8 cellular contexts compared by ENCODE assay signal in the genomic region with DNA sequence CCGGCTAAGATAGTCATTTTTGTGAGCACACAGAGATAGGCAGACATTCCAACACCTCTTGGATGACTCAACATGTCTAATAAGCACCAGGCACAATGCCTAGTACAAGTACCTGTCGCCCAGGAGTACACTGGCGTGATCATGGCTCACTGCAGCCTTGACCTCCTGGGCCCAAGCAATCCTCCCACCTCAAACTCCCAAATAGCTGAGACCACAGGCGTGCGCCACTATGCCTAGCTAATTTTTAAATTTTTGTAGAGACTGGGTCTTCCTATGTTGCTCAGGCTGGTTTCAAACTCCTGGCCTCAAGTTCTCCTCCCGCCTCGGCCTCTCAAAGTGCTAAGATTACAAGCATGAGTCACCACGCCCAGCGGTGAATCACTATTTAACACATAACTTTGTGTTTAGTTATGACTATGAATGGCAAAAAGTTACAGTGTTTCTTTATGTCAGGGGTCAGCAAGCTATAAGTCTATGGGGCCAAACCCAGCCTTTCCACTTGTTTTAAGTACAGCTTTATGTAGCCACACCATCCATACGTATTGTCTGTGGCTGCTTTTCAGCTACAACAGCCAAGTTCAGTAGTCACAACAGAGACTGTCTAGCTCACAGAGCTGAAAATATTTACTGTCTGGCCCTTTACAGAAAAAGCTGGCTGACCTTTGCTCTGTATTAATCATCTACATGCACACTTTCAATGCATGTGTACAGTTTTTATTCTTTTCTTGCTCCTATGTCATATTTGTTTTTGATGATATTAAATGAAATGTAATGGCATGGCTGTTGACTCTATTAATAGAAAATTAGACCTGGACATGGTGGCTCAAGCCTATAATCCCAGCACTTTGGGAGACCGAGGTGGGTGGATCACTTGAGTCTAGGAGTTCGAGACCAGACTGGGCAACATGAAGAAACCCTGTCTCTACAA. TPM values are rescaled to one million over a fixed set of nuclear protein-coding genes. Genes with fewer than 3 reads are reported as not detected.
DNase-seq lines count a peak whose midpoint lies in the region; TF ChIP-seq lines count a peak whose summit lies in the region.

No MANE protein-coding gene starts in this region.

- TF ChIP-seq CTCF in HEK293 (tag by site-specific recombination; IDR thresholded peaks at IDR 0.05): no peak
- no peak for TF ChIP-seq CTCF in fibroblast of mammary gland (conservative IDR thresholded peaks at IDR 0.05; ENCODE audit: control insufficient read depth, insufficient read depth, low read depth, low read length)

- CTCF ChIA-PET in HEK293 (lab: Yijun Ruan, JAX): interaction anchor here (0.8 to 1.6 kb wide), 4 partner anchors 18 to 214 kb away, joined by 3 to 8 read pairs (median 4); no protein-coding TSS in a partner anchor

- no peaks in the 10 kb centered on the region for H3K9me3 Mint-ChIP-seq in activated CD4-positive, alpha-beta T cell treated with anti-CD3 and anti-CD28 coated beads, Interleukin-2, amount 10 ng/mL, durations not matched to agents 24 days and 14 days

- H3K36me3 ChIP-seq in HEK293 (ENCODE audit: control insufficient read depth in 2 of 2, insufficient read depth in 1 of 2, low read length in 2 of 2): peaks cover 87 to 89% of the 10 kb centered on the region in 2 experiments

- H3K27ac ChIP-seq in HEK293 (ENCODE audit: extremely low read depth, low read depth, low read length): no peak overlapping the region

- H3K36me3 Mint-ChIP-seq in activated CD4-positive, alpha-beta T cell treated with anti-CD3 and anti-CD28 coated beads, Interleukin-2, amount 10 ng/mL, durations not matched to agents 24 days and 14 days (ENCODE audit: low read depth): peaks cover 53% of the 10 kb centered on the region

- H3K4me1 ChIP-seq in HEK293 (ENCODE audit: control insufficient read depth, insufficient read depth, low read length): no peaks in the 10 kb centered on the region

- H3K4me3 ChIP-seq in HEK293 (ENCODE audit: low read depth, low read length) (no peak overlapping the region), fibroblast of mammary gland (ENCODE audit: control insufficient read depth, low read depth, low read length) (no peak overlapping the region)

- DNase-seq in activated CD4-positive, alpha-beta T cell treated with anti-CD3 and anti-CD28 coated beads, Interleukin-2, amount 10 ng/mL, durations not matched to agents 24 days and 14 days: peak; percentile 67
- peak; percentile 94 for DNase-seq in fibroblast of mammary gland (ENCODE audit: low read depth)
- DNase-seq in stimulated activated CD8-positive, alpha-beta memory T cell treated with anti-CD3 and anti-CD28 coated beads, Interleukin-12 subunit alpha, Interleukin-12 subunit beta, amount 100 ng/mL, for 24 hours (ENCODE audit: extremely low read depth): peak; percentile 47
- DNase-seq in cortex of kidney (lab: John Stamatoyannopoulos, UW): no peak
- no peak for DNase-seq in NCI-H510A treated with DMSO at 0.1 percent for 48 hours (lab: John Stamatoyannopoulos, UW)
- DNase-seq in NCI-H146 treated with DMSO at 0.1 percent for 48 hours (lab: John Stamatoyannopoulos, UW; ENCODE audit: unreplicated experiment): no peak
- no peak for DNase-seq in NCI-H526 treated with DMSO at 0.1 percent for 48 hours (lab: John Stamatoyannopoulos, UW)

- H3K4me3 Mint-ChIP-seq in activated CD4-positive, alpha-beta T cell treated with anti-CD3 and anti-CD28 coated beads, Interleukin-2, amount 10 ng/mL, durations not matched to agents 24 days and 14 days: no peak overlapping the region

- H3K27ac Mint-ChIP-seq in activated CD4-positive, alpha-beta T cell treated with anti-CD3 and anti-CD28 coated beads, Interleukin-2, amount 10 ng/mL, durations not matched to agents 24 days and 14 days: peak overlapping the region; percentile 78

- peaks cover 20% of the 10 kb centered on the region for H3K4me1 Mint-ChIP-seq in activated CD4-positive, alpha-beta T cell treated with anti-CD3 and anti-CD28 coated beads, Interleukin-2, amount 10 ng/mL, durations not matched to agents 24 days and 14 days

- no peaks in the 10 kb centered on the region for H3K9me3 ChIP-seq in HEK293 (ENCODE audit: control insufficient read depth, insufficient read depth, low read depth, low read length)

- no peaks in the 10 kb centered on the region for H3K27me3 Mint-ChIP-seq in activated CD4-positive, alpha-beta T cell treated with anti-CD3 and anti-CD28 coated beads, Interleukin-2, amount 10 ng/mL, durations not matched to agents 24 days and 14 days

- intact Hi-C loops in activated CD4-positive, alpha-beta T cell treated with anti-CD3 and anti-CD28 coated beads, Interleukin-2, amount 10 ng/mL, durations not matched to agents 24 days and 14 days (cut with micrococcal nuclease): loop anchor here (2.0 kb wide), 1 partner anchor 18 kb away; a partner anchor contains a TSS

- POLR2A ChIA-PET in HEK293 (lab: Yijun Ruan, JAX): interaction anchor here (1.8 kb wide), 1 partner anchor 18 kb away, joined by 7 read pairs; a partner anchor contains a TSS

TF ChIP-seq in HEK293, 187 proteins besides CTCF, POLR2A, EP300 and RAD21:
- no peak for TF ChIP-seq ZNF174 (tag by site-specific recombination; IDR thresholded peaks at IDR 0.05)
- no peak for TF ChIP-seq ZNF214 (tag by site-specific recombination; IDR thresholded peaks at IDR 0.05; ENCODE audit: borderline replicate concordance)
- TF ChIP-seq ZNF629 (tag by site-specific recombination; IDR thresholded peaks at IDR 0.05): 0 out of 2 replicates have a peak, but pooled peaks have one; percentile 29
- no peak for TF ChIP-seq ZNF792 (tag by site-specific recombination; IDR thresholded peaks at IDR 0.05)
- TF ChIP-seq SP7 (tag by site-specific recombination; IDR thresholded peaks at IDR 0.05): peak; percentile 37; the same call in 1 of the 2 replicates
- peak; percentile 68; the same call in 1 of the 2 replicates for TF ChIP-seq SCRT1 (tag by site-specific recombination; IDR thresholded peaks at IDR 0.05; ENCODE audit: borderline replicate concordance)
- TF ChIP-seq SCRT2 (tag by site-specific recombination; IDR thresholded peaks at IDR 0.05): peak; percentile 89
TF ChIP-seq in HEK293: peak in this region for 4.

RNA-seq across cellular contexts. Expression of a gene that starts 18.7 kb away (rescaled TPM):
- 64.2 and 66.5 TPM in 2 replicates for total RNA-seq in activated CD4-positive, alpha-beta T cell treated with anti-CD3 and anti-CD28 coated beads, Interleukin-2, amount 10 ng/mL, durations not matched to agents 24 days and 14 days

RNA-seq across cellular contexts. Expression of a gene that starts 55.6 kb away (rescaled TPM):
- 30.7 and 33.4 TPM in 2 replicates for total RNA-seq in activated CD4-positive, alpha-beta T cell treated with anti-CD3 and anti-CD28 coated beads, Interleukin-2, amount 10 ng/mL, durations not matched to agents 24 days and 14 days

RNA-seq across cellular contexts. Expression of a gene that starts 55.9 kb away (rescaled TPM):
- total RNA-seq in activated CD4-positive, alpha-beta T cell treated with anti-CD3 and anti-CD28 coated beads, Interleukin-2, amount 10 ng/mL, durations not matched to agents 24 days and 14 days: 52.6 and 52.8 TPM in 2 replicates

Comparison
In these comparisons a context has a peak if more than half of its experiments do, and no peak if none do; other contexts are left out.
1. DNase-seq: peak in activated CD4-positive, alpha-beta T cell treated with anti-CD3 and anti-CD28 coated beads, Interleukin-2, amount 10 ng/mL, durations not matched to agents 24 days and 14 days (single experiment), fibroblast of mammary gland (single experiment) and stimulated activated CD8-positive, alpha-beta memory T cell treated with anti-CD3 and anti-CD28 coated beads, Interleukin-12 subunit alpha, Interleukin-12 subunit beta, amount 100 ng/mL, for 24 hours (single experiment); none in cortex of kidney (single experiment), NCI-H510A treated with DMSO at 0.1 percent for 48 hours (single experiment), NCI-H146 treated with DMSO at 0.1 percent for 48 hours (single experiment) and NCI-H526 treated with DMSO at 0.1 percent for 48 hours (single experiment).